ENCODE assay signal across 9 cellular contexts in the genomic region with DNA sequence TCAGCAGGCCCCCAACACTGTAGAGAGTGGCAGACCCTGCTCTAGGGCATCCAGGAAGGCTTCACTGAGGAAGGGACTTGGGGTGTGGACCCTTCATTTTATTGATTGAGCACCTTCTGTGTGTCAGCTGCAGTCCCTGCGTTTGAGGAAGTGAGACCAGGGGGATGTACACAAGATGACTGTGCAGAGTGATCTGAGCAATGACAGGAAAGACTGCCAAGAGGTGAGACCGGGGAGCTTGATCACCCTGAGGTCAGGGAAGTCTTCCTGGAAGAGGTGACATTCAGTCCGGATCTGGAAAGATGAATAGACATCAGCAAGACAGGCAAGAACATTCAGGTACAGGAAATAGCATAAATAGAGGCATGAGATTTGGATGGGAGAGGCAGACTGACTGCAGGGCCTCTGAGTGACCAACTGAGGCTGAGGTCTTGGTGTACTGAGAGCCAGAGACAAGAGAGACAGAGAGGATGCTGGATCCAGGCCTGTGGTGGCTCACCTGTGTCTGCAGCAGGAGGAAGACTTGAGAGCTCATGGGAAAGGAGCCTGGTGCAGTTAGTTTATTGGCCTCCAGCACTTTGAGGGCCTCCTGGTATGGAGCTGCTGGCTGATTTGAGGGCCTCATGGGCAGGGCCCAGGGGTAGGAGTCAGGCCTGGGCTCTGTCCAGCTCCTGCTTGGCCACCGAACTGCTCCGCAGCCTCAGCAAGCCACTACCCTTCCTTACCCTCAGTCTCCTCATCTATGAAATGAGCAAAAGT. TPM values are rescaled to one million over a fixed set of nuclear protein-coding genes. Genes with fewer than 3 reads are reported as not detected.
DNase-seq lines count a peak whose midpoint lies in the region; ATAC-seq and TF ChIP-seq lines count a peak whose summit lies in the region.
"Had no signal": no experiment of that assay in that cellular context is flagged by ENCODE, and none has a peak within 500 bp of the region (broad histone marks: within the 10 kb centered on the region; RNA-seq: fewer than 3 reads in every experiment).

No MANE protein-coding gene starts in this region.

- ATAC-seq in GM19455 (IDR thresholded peaks at IDR 0.05; ENCODE audit: unreplicated experiment), result peak; percentile 82
- peak; percentile 87 for ATAC-seq in HG03378 (IDR thresholded peaks at IDR 0.05; ENCODE audit: unreplicated experiment)
- ATAC-seq in gastroesophageal sphincter, result no peak

- DNase-seq in GDM1 (lab: John Stamatoyannopoulos, UW), result peak; percentile 46
- DNase-seq in activated T-helper 2 cell treated with anti-CD3 and anti-CD28 coated beads, Interferon-gamma antibody, Interleukin-2, Interleukin-4, amounts not matched to agents 10 μg/mL and 5 μg/mL and 100 μg/mL, durations not matched to agents 14 hours and 24 hours and 36 hours (ENCODE audit: low spot score), result no peak
- DNase-seq in EL, result no peak
- no peak for DNase-seq in stomach
- DNase-seq in stimulated activated CD4-positive, alpha-beta T cell treated with anti-CD3 and anti-CD28 coated beads, Interleukin-2, amount 100 ng/mL, for 48 hours, result no peak
- DNase-seq: activated T-cell treated with anti-CD3 and anti-CD28 coated beads, Interleukin-2, amount 50 U/mL, for 4 hours had no signal

- TF ChIP-seq EP300 in stomach (IDR thresholded peaks at IDR 0.05) (no peak), gastroesophageal sphincter (IDR thresholded peaks at IDR 0.05) (no peak)

- H3K27ac ChIP-seq in stomach (peak overlapping the region in 2 of 5 donors; percentile 53 to 62), gastroesophageal sphincter (no peak overlapping the region)

- peak overlapping the region; percentile 34 for H3K27ac Mint-ChIP-seq in activated T-helper 2 cell treated with anti-CD3 and anti-CD28 coated beads, Interferon-gamma antibody, Interleukin-2, Interleukin-4, amounts not matched to agents 10 μg/mL and 5 μg/mL and 100 μg/mL, durations not matched to agents 14 hours and 24 hours and 36 hours

- H3K27me3 ChIP-seq in stomach (peaks cover 0 to 9% (median 2%) of the 10 kb centered on the region in 3 donors), gastroesophageal sphincter (no peaks in the 10 kb centered on the region)

- peaks cover 5 to 9% (median 7%) of the 10 kb centered on the region in 4 donors for H3K4me1 ChIP-seq in stomach
- peaks cover 0 to 7% (median 3%) of the 10 kb centered on the region in 3 donors for H3K4me1 ChIP-seq in gastroesophageal sphincter

- H3K9me3 Mint-ChIP-seq in activated T-helper 2 cell treated with anti-CD3 and anti-CD28 coated beads, Interferon-gamma antibody, Interleukin-2, Interleukin-4, amounts not matched to agents 10 μg/mL and 5 μg/mL and 100 μg/mL, durations not matched to agents 14 hours and 24 hours and 36 hours, result no peaks in the 10 kb centered on the region
- H3K9me3 Mint-ChIP-seq: activated T-cell treated with anti-CD3 and anti-CD28 coated beads, Interleukin-2, amount 50 U/mL, for 4 hours had no signal

- no peak for TF ChIP-seq CTCF in stomach (IDR thresholded peaks at IDR 0.05)
- no peak for TF ChIP-seq CTCF in gastroesophageal sphincter (IDR thresholded peaks at IDR 0.05)

- TF ChIP-seq POLR2A in stomach (IDR thresholded peaks at IDR 0.05), result no peak
- TF ChIP-seq POLR2A in gastroesophageal sphincter (IDR thresholded peaks at IDR 0.05), result no peak

- H3K4me1 Mint-ChIP-seq in activated T-helper 2 cell treated with anti-CD3 and anti-CD28 coated beads, Interferon-gamma antibody, Interleukin-2, Interleukin-4, amounts not matched to agents 10 μg/mL and 5 μg/mL and 100 μg/mL, durations not matched to agents 14 hours and 24 hours and 36 hours (ENCODE audit: low read depth), result peaks cover 28% of the 10 kb centered on the region

- peaks cover 23% of the 10 kb centered on the region for H3K27me3 Mint-ChIP-seq in activated T-helper 2 cell treated with anti-CD3 and anti-CD28 coated beads, Interferon-gamma antibody, Interleukin-2, Interleukin-4, amounts not matched to agents 10 μg/mL and 5 μg/mL and 100 μg/mL, durations not matched to agents 14 hours and 24 hours and 36 hours (ENCODE audit: low read depth)

- H3K36me3 Mint-ChIP-seq in activated T-helper 2 cell treated with anti-CD3 and anti-CD28 coated beads, Interferon-gamma antibody, Interleukin-2, Interleukin-4, amounts not matched to agents 10 μg/mL and 5 μg/mL and 100 μg/mL, durations not matched to agents 14 hours and 24 hours and 36 hours (ENCODE audit: low read depth), result no peaks in the 10 kb centered on the region

- WGBS in stomach, 5 donors, result 74 to 87% (median 76%) methylated on average over 4 to 5 of the region's 5 CpGs
- WGBS in gastroesophageal sphincter (ENCODE audit: low coverage in 1 of 2), 2 donors, result 82 to 92% methylated on average over 3 of the region's 5 CpGs

- H3K4me3 Mint-ChIP-seq in activated T-helper 2 cell treated with anti-CD3 and anti-CD28 coated beads, Interferon-gamma antibody, Interleukin-2, Interleukin-4, amounts not matched to agents 10 μg/mL and 5 μg/mL and 100 μg/mL, durations not matched to agents 14 hours and 24 hours and 36 hours (ENCODE audit: low read depth), result no peak overlapping the region
- H3K4me3 Mint-ChIP-seq: activated T-cell treated with anti-CD3 and anti-CD28 coated beads, Interleukin-2, amount 50 U/mL, for 4 hours had no signal

- H3K9me3 ChIP-seq in stomach (no peaks in the 10 kb centered on the region), gastroesophageal sphincter (no peaks in the 10 kb centered on the region)

- no peak overlapping the region for H3K4me3 ChIP-seq in stomach
- H3K4me3 ChIP-seq in gastroesophageal sphincter, result no peak overlapping the region

- H3K36me3 ChIP-seq in stomach (no peaks in the 10 kb centered on the region), gastroesophageal sphincter (no peaks in the 10 kb centered on the region)

- intact Hi-C loops in activated T-helper 2 cell treated with anti-CD3 and anti-CD28 coated beads, Interferon-gamma antibody, Interleukin-2, Interleukin-4, amounts not matched to agents 10 μg/mL and 5 μg/mL and 100 μg/mL, durations not matched to agents 14 hours and 24 hours and 36 hours (cut with micrococcal nuclease), result no loop called here
- intact Hi-C loops in stomach (cut with DNase I; ENCODE audit: low total_unique reads), result no loop called here

RNA-seq across cellular contexts. Expression of a gene that starts 5.2 kb away (rescaled TPM):
- total RNA-seq in activated T-helper 2 cell treated with anti-CD3 and anti-CD28 coated beads, Interferon-gamma antibody, Interleukin-2, Interleukin-4, amounts not matched to agents 10 μg/mL and 5 μg/mL and 100 μg/mL, durations not matched to agents 14 hours and 24 hours and 36 hours, result 2.6 and 3.0 TPM in 2 replicates
- 10 to 100 TPM in 1 of 5 donors, 1 to 10 TPM in 1, under 1 TPM in 1, not detected in 2; 0.45 to 16.1 (median 5.5) TPM for total RNA-seq in stomach
- polyA plus RNA-seq in stomach, result 1 to 10 TPM; 1.7 to 5.0 (median 2.4) TPM
- 10 to 100 TPM in 1 of 4 donors, 1 to 10 TPM in 2, under 1 TPM in 1; 0.74 to 14.4 (median 1.5) TPM for total RNA-seq in gastroesophageal sphincter

RNA-seq across cellular contexts. Expression of a gene that starts 41.2 kb away (rescaled TPM):
- 23.3 and 23.5 TPM in 2 replicates for total RNA-seq in activated T-helper 2 cell treated with anti-CD3 and anti-CD28 coated beads, Interferon-gamma antibody, Interleukin-2, Interleukin-4, amounts not matched to agents 10 μg/mL and 5 μg/mL and 100 μg/mL, durations not matched to agents 14 hours and 24 hours and 36 hours
- total RNA-seq in stomach, result 10 to 100 TPM; 18.8 to 55.5 (median 33.0) TPM
- 1 to 10 TPM; 4.7 to 8.9 (median 6.5) TPM for polyA plus RNA-seq in stomach
- 10 to 100 TPM; 28.1 to 50.1 (median 34.7) TPM for total RNA-seq in gastroesophageal sphincter

RNA-seq across cellular contexts. Expression of a gene that starts 56.1 kb away (rescaled TPM):
- not detected in 2 replicates for total RNA-seq in activated T-helper 2 cell treated with anti-CD3 and anti-CD28 coated beads, Interferon-gamma antibody, Interleukin-2, Interleukin-4, amounts not matched to agents 10 μg/mL and 5 μg/mL and 100 μg/mL, durations not matched to agents 14 hours and 24 hours and 36 hours
- total RNA-seq in stomach (10 to 100 TPM in 2 of 5 donors, 1 to 10 TPM in 1, not detected in 2; 1.2 to 51.9 (median 11.4) TPM), gastroesophageal sphincter (under 1 TPM in 1 of 4 donors, not detected in 3; 0.30 TPM)
- polyA plus RNA-seq in stomach, result 1 to 10 TPM in 1 of 3 donors, under 1 TPM in 1, not detected in 1; 0.62 to 1.3 TPM
